1 cellular context compared by ENCODE assay signal in genomic region chr14:80003138-80003537, GRCh38.
A peak's percentile ranks its signal among the peaks of the same experiment; 100 is the strongest.
TF ChIP-seq lines count a peak whose summit lies in the region.

No MANE protein-coding gene starts in this region.

TF ChIP-seq in HepG2, 621 proteins besides CTCF, POLR2A, EP300 and RAD21 (continued from another document):
- TF ChIP-seq REST (IDR thresholded peaks at IDR 0.05; ENCODE audit: borderline replicate concordance in 1 of 2, low read depth in 1 of 2, low read length in 2 of 2), result peak in 1 of 2 experiments; percentile 36; a peak in 1 of 4 replicates
- TF ChIP-seq FOSL2 (CRISPR knock-in tag; IDR thresholded peaks at IDR 0.05), result peak; percentile 76
- peak; percentile 46; the same call in 1 of the 2 replicates for TF ChIP-seq BHLHE40 (IDR thresholded peaks at IDR 0.05; ENCODE audit: low read length)
- TF ChIP-seq MTA3 (CRISPR knock-in tag; IDR thresholded peaks at IDR 0.05), result no peak
- TF ChIP-seq ZNF143 (CRISPR knock-in tag; IDR thresholded peaks at IDR 0.05), result no peak
- no peak for TF ChIP-seq ZNF883 (CRISPR knock-in tag; IDR thresholded peaks at IDR 0.05; ENCODE audit: not compliant biosample characterization)
- TF ChIP-seq RORA (CRISPR knock-in tag; IDR thresholded peaks at IDR 0.05), result no peak
- peak; percentile 98 for TF ChIP-seq FOXA1 (IDR thresholded peaks at IDR 0.05)
- peak; percentile 97 for TF ChIP-seq FOXA1 (CRISPR knock-in tag; IDR thresholded peaks at IDR 0.05)
- peak; percentile 67; the same call in 1 of the 2 replicates for TF ChIP-seq HDAC1 (CRISPR knock-in tag; IDR thresholded peaks at IDR 0.05)
